8 cellular contexts compared by ENCODE assay signal in genomic region chr4:109730294-109731051, GRCh38. TPM values are rescaled to one million over a fixed set of nuclear protein-coding genes. Genes with fewer than 3 reads are reported as not detected.
DNase-seq lines count a peak whose midpoint lies in the region; ATAC-seq, FAIRE-seq and TF ChIP-seq lines count a peak whose summit lies in the region.

No MANE protein-coding gene starts in this region.

- no peak for FAIRE-seq in astrocyte (lab: Jason Lieb, UNC)

- peak overlapping the region; percentile 87 for H3K4me3 Mint-ChIP-seq in astrocyte (ENCODE audit: unreplicated experiment)

- ATAC-seq in GM18517 (IDR thresholded peaks at IDR 0.05; ENCODE audit: unreplicated experiment), result peak; percentile 47
- ATAC-seq in HG02973 (IDR thresholded peaks at IDR 0.05; ENCODE audit: unreplicated experiment), result peak; percentile 35

- H3K27me3 Mint-ChIP-seq in astrocyte (ENCODE audit: low read depth, unreplicated experiment), result no peaks in the 10 kb centered on the region

- TF ChIP-seq CTCF in astrocyte (IDR thresholded peaks at IDR 0.05; ENCODE audit: insufficient read depth, low read depth, low read length) (no peak), hepatocyte (IDR thresholded peaks at IDR 0.05; ENCODE audit: poor library complexity) (no peak), prostate gland (IDR thresholded peaks at IDR 0.05) (no peak)

- TF ChIP-seq POLR2A in prostate gland (IDR thresholded peaks at IDR 0.05), result no peak

- H3K9me3 ChIP-seq in astrocyte (ENCODE audit: insufficient read depth, low read depth, low read length), result no peaks in the 10 kb centered on the region
- H3K9me3 ChIP-seq in hepatocyte (ENCODE audit: low read depth), result no peaks in the 10 kb centered on the region
- no peaks in the 10 kb centered on the region for H3K9me3 ChIP-seq in prostate gland

- H3K4me3 ChIP-seq in astrocyte (ENCODE audit: insufficient read depth, low read depth, low read length) (peak overlapping the region; percentile 90), hepatocyte (peak overlapping the region; percentile 80), prostate gland (peak overlapping the region; percentile 71 to 75)

- intact Hi-C loops in prostate gland (cut with DNase I), result loop anchor here (5.0 kb wide), 1 partner anchor 82 kb away; no protein-coding TSS in a partner anchor

- H3K79me2 ChIP-seq in astrocyte (ENCODE audit: insufficient read depth, low read length), result peaks cover 21% of the 10 kb centered on the region
- H3K79me2 ChIP-seq in hepatocyte, result peaks cover 38% of the 10 kb centered on the region

- H3K9ac ChIP-seq in astrocyte (ENCODE audit: low read length), result peak overlapping the region; percentile 85

- peak overlapping the region; percentile 56 for H3K27ac ChIP-seq in astrocyte (ENCODE audit: low read depth, low read length)
- peak overlapping the region; percentile 98 for H3K27ac ChIP-seq in hepatocyte
- H3K27ac ChIP-seq in prostate gland, result peak overlapping the region; percentile 87

- H3K9me2 ChIP-seq in hepatocyte (replicated peaks; ENCODE audit: insufficient read depth), result no peaks in the 10 kb centered on the region

- H2AFZ ChIP-seq in astrocyte (ENCODE audit: low read depth, low read length), result peak overlapping the region; percentile 93
- H2AFZ ChIP-seq in hepatocyte, result peak overlapping the region; percentile 99

- H3K4me2 ChIP-seq in astrocyte (ENCODE audit: low read length) (peak overlapping the region; percentile 96), hepatocyte (peak overlapping the region; percentile 90)

- DNase-seq in Ammon's horn (ENCODE audit: low spot score) (peak; percentile 68), NCI-H460 (ENCODE audit: extremely low read depth, low read depth) (peak; percentile 14), astrocyte (ENCODE audit: low read depth) (peak; percentile 40), hepatocyte (ENCODE audit: low spot score) (peak; percentile 81), prostate gland (ENCODE audit: low spot score) (peak; percentile 53), NCI-H187 treated with DMSO at 0.1 percent for 48 hours (lab: John Stamatoyannopoulos, UW) (no peak)

- H3K4me1 ChIP-seq in astrocyte (ENCODE audit: insufficient read depth, low read length), result peaks cover 8% of the 10 kb centered on the region
- H3K4me1 ChIP-seq in hepatocyte (ENCODE audit: insufficient read depth), result peaks cover 12% of the 10 kb centered on the region
- peaks cover 6% of the 10 kb centered on the region for H3K4me1 ChIP-seq in prostate gland (replicated peaks)

- H4K20me1 ChIP-seq in astrocyte (ENCODE audit: insufficient read depth, low read length), result no peaks in the 10 kb centered on the region
- H4K20me1 ChIP-seq in hepatocyte (ENCODE audit: insufficient read depth, poor library complexity, severe bottlenecking), result no peaks in the 10 kb centered on the region

- no peaks in the 10 kb centered on the region for H3K9me3 Mint-ChIP-seq in astrocyte (ENCODE audit: unreplicated experiment)

- H3K36me3 ChIP-seq in astrocyte (ENCODE audit: insufficient read depth, low read length) (no peaks in the 10 kb centered on the region), hepatocyte (replicated peaks; ENCODE audit: insufficient read depth, low read depth) (no peaks in the 10 kb centered on the region), prostate gland (no peaks in the 10 kb centered on the region)

- no peaks in the 10 kb centered on the region for H3K36me3 Mint-ChIP-seq in astrocyte (ENCODE audit: low read depth, unreplicated experiment)

- peaks cover 4% of the 10 kb centered on the region for H3K4me1 Mint-ChIP-seq in astrocyte (ENCODE audit: low read depth, unreplicated experiment)

- 1% methylated on average over 26 of the region's 26 CpGs for WGBS in hepatocyte (ENCODE audit: low lambda C conversion rate, missing lambda C conversion rate)
- 2% methylated on average over 26 of the region's 26 CpGs for WGBS in prostate gland

- H3K27me3 ChIP-seq in astrocyte (ENCODE audit: insufficient read depth, low read length), result no peaks in the 10 kb centered on the region
- H3K27me3 ChIP-seq in hepatocyte, result no peaks in the 10 kb centered on the region
- H3K27me3 ChIP-seq in prostate gland (replicated peaks; ENCODE audit: insufficient read depth), result no peaks in the 10 kb centered on the region

- peak overlapping the region; percentile 74 for H3K27ac Mint-ChIP-seq in astrocyte (ENCODE audit: unreplicated experiment)

RNA-seq across cellular contexts. Expression of gene PLA2G12A, which starts 0.6 kb away (rescaled TPM):
- 12.9 and 17.3 TPM in 2 replicates for total RNA-seq in NCI-H460 (2014; rRNA removed; shearing (Covaris generic))
- 11.5 TPM in 2 replicates for polyA plus RNA-seq in NCI-H460 (2014; cell fraction: nucleus; rRNA removed)
- total RNA-seq in astrocyte, result 17.8 and 22.5 TPM in 2 replicates
- 32.7 and 494 TPM in 2 replicates for total RNA-seq in hepatocyte
- 91.4 and 94.9 TPM in 2 replicates for polyA plus RNA-seq in hepatocyte
- total RNA-seq in prostate gland, result 100 to 1,000 TPM in 1 of 2 donors, 10 to 100 TPM in 1; 20.2 to 122 TPM

RNA-seq across cellular contexts. Expression of gene CASP6, which starts 27.2 kb away (rescaled TPM):
- total RNA-seq in NCI-H460 (2014; rRNA removed; shearing (Covaris generic)), result 16.6 and 26.3 TPM in 2 replicates
- polyA plus RNA-seq in NCI-H460 (2014; cell fraction: nucleus; rRNA removed), result 12.8 and 13.7 TPM in 2 replicates
- total RNA-seq in astrocyte, result 20.6 and 25.2 TPM in 2 replicates
- total RNA-seq in hepatocyte, result 77.7 and 78.4 TPM in 2 replicates
- polyA plus RNA-seq in hepatocyte, result 83.4 and 103 TPM in 2 replicates
- 10 to 100 TPM; 17.6 to 37.0 TPM for total RNA-seq in prostate gland
